ENCODE assay signal across 1 cellular context in the genomic region with DNA sequence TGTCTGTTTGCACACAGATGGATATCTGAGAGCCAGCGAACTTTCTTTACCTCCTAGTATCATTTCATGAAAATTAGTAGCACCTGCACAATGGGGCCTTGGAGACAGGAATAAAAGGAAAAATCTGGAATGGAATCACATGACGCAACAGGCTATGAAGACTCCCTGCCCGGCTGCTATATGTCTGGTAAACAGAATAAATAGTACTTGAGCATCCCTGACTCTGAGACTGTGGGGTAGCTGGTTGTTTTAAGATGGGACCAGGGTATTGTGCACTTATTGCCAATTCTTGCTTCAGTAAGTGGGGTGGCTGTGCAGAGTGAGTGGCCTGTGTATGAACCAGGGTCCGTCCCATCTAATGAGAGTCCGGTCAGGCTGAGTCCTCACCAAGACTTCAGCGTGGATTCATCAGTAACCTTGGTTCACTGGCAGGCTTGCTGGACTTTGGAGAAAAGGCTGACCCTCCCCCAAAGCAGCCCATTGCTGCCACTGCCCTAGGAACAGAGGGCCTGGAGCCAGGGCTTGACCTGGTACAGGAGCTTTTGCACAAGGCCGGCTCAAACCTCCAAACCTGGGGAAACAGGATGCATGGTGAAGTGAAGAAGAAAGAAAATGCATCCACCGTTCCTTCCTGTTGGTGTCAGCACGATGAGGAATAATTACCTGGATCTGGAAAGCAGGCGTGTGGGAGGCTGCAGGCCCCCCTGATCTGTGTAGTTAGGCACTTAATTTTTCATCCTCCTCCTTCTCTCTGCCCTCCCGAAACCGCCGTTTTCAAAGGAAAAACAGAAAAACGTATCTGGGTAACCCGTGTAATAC.
TF ChIP-seq lines count a peak whose summit lies in the region.

No MANE protein-coding gene starts in this region.

TF ChIP-seq in HCT116, 20 proteins besides CTCF, POLR2A, EP300 and RAD21 (continued from another document):
- TF ChIP-seq, protein P1, sequence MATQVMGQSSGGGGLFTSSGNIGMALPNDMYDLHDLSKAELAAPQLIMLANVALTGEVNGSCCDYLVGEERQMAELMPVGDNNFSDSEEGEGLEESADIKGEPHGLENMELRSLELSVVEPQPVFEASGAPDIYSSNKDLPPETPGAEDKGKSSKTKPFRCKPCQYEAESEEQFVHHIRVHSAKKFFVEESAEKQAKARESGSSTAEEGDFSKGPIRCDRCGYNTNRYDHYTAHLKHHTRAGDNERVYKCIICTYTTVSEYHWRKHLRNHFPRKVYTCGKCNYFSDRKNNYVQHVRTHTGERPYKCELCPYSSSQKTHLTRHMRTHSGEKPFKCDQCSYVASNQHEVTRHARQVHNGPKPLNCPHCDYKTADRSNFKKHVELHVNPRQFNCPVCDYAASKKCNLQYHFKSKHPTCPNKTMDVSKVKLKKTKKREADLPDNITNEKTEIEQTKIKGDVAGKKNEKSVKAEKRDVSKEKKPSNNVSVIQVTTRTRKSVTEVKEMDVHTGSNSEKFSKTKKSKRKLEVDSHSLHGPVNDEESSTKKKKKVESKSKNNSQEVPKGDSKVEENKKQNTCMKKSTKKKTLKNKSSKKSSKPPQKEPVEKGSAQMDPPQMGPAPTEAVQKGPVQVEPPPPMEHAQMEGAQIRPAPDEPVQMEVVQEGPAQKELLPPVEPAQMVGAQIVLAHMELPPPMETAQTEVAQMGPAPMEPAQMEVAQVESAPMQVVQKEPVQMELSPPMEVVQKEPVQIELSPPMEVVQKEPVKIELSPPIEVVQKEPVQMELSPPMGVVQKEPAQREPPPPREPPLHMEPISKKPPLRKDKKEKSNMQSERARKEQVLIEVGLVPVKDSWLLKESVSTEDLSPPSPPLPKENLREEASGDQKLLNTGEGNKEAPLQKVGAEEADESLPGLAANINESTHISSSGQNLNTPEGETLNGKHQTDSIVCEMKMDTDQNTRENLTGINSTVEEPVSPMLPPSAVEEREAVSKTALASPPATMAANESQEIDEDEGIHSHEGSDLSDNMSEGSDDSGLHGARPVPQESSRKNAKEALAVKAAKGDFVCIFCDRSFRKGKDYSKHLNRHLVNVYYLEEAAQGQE (IDR thresholded peaks at IDR 0.05; ENCODE audit: low read depth): no peak
- TF ChIP-seq ELF1 (IDR thresholded peaks at IDR 0.05; ENCODE audit: borderline replicate concordance, low read depth): no peak
- TF ChIP-seq, protein P2, sequence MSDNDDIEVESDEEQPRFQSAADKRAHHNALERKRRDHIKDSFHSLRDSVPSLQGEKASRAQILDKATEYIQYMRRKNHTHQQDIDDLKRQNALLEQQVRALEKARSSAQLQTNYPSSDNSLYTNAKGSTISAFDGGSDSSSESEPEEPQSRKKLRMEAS (IDR thresholded peaks at IDR 0.05): no peak
- TF ChIP-seq, protein P3, sequence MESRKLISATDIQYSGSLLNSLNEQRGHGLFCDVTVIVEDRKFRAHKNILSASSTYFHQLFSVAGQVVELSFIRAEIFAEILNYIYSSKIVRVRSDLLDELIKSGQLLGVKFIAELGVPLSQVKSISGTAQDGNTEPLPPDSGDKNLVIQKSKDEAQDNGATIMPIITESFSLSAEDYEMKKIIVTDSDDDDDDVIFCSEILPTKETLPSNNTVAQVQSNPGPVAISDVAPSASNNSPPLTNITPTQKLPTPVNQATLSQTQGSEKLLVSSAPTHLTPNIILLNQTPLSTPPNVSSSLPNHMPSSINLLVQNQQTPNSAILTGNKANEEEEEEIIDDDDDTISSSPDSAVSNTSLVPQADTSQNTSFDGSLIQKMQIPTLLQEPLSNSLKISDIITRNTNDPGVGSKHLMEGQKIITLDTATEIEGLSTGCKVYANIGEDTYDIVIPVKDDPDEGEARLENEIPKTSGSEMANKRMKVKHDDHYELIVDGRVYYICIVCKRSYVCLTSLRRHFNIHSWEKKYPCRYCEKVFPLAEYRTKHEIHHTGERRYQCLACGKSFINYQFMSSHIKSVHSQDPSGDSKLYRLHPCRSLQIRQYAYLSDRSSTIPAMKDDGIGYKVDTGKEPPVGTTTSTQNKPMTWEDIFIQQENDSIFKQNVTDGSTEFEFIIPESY (IDR thresholded peaks at IDR 0.05; ENCODE audit: extremely low read depth, insufficient replicate concordance, low read length): no peak
